25 cellular contexts compared by ENCODE assay signal in genomic region chr7:38545977-38546376, GRCh38.
"Had no signal": no experiment of that assay in that cellular context is flagged by ENCODE, and none has a peak within 500 bp of the region (broad histone marks: within the 10 kb centered on the region; RNA-seq: fewer than 3 reads in every experiment).

No MANE protein-coding gene starts in this region.

- H3K27me3 Mint-ChIP-seq: activated naive CD4-positive, alpha-beta T cell treated with anti-CD3 and anti-CD28 coated beads, Interleukin-2, amount 10 ng/mL, durations not matched to agents 7 days and 5 days had no signal

- DNase-seq: activated CD4-positive, alpha-beta T cell treated with anti-CD3 and anti-CD28 coated beads for 48 hours; activated CD4-positive, alpha-beta T cell treated with anti-CD3 and anti-CD28 coated beads, Interleukin-2, amount 50 U/mL, for 48 hours; activated CD8-positive, alpha-beta memory T cell treated with anti-CD3 and anti-CD28 coated beads, Interleukin-2, amount 50 U/mL, for 4 hours; activated effector memory CD4-positive, alpha-beta T cell treated with anti-CD3 and anti-CD28 coated beads, Interleukin-2, amount 50 U/mL, for 16 hours; activated naive CD4-positive, alpha-beta T cell treated with anti-CD3 and anti-CD28 coated beads, Interleukin-2, amount 10 ng/mL, durations not matched to agents 7 days and 5 days; activated T-cell treated with anti-CD3 and anti-CD28 coated beads, Interleukin-2, amount 50 U/mL, for 1 hour; amniotic stem cell; brain microvascular endothelial cell; caudate nucleus; cortex of kidney; foreskin keratinocyte; heart left ventricle; hypothalamus; kidney; left colon; midbrain; naive thymus-derived CD8-positive, alpha-beta T cell; right lobe of liver; stimulated activated CD4-positive, alpha-beta T cell treated with anti-CD3 and anti-CD28 coated beads, Interleukin-2, amount 100 ng/mL, for 48 hours; stimulated activated naive CD4-positive, alpha-beta T cell treated with Interleukin-2 at 50 U/mL for 16 hours had no signal

- H3K27ac ChIP-seq: brain microvascular endothelial cell, foreskin keratinocyte, heart left ventricle, right lobe of liver, tibial nerve had no signal

- H3K27ac Mint-ChIP-seq: activated naive CD4-positive, alpha-beta T cell treated with anti-CD3 and anti-CD28 coated beads, Interleukin-2, amount 10 ng/mL, durations not matched to agents 7 days and 5 days; activated T-helper 1 cell treated with anti-CD3 and anti-CD28 coated beads, Interleukin-12 subunit alpha, Interleukin-12 subunit beta, Interleukin-2, Interleukin-4 antibody, amounts not matched to agents 30 ng/mL and 10 ng/mL and 1 ng/mL, durations not matched to agents 14 hours and 24 hours and 36 hours; naive thymus-derived CD8-positive, alpha-beta T cell had no signal

- H3K9me3 Mint-ChIP-seq: activated naive CD4-positive, alpha-beta T cell treated with anti-CD3 and anti-CD28 coated beads, Interleukin-2, amount 10 ng/mL, durations not matched to agents 7 days and 5 days; activated T-helper 1 cell treated with anti-CD3 and anti-CD28 coated beads, Interleukin-12 subunit alpha, Interleukin-12 subunit beta, Interleukin-2, Interleukin-4 antibody, amounts not matched to agents 30 ng/mL and 10 ng/mL and 1 ng/mL, durations not matched to agents 14 hours and 24 hours and 36 hours; naive thymus-derived CD8-positive, alpha-beta T cell had no signal

- H3K4me1 Mint-ChIP-seq: activated naive CD4-positive, alpha-beta T cell treated with anti-CD3 and anti-CD28 coated beads, Interleukin-2, amount 10 ng/mL, durations not matched to agents 7 days and 5 days; naive thymus-derived CD8-positive, alpha-beta T cell had no signal

- FAIRE-seq: astrocyte, kidney had no signal

- H3K4me3 Mint-ChIP-seq: activated naive CD4-positive, alpha-beta T cell treated with anti-CD3 and anti-CD28 coated beads, Interleukin-2, amount 10 ng/mL, durations not matched to agents 7 days and 5 days; activated T-helper 1 cell treated with anti-CD3 and anti-CD28 coated beads, Interleukin-12 subunit alpha, Interleukin-12 subunit beta, Interleukin-2, Interleukin-4 antibody, amounts not matched to agents 30 ng/mL and 10 ng/mL and 1 ng/mL, durations not matched to agents 14 hours and 24 hours and 36 hours; naive thymus-derived CD8-positive, alpha-beta T cell had no signal

- H3K9me3 ChIP-seq: heart left ventricle, right lobe of liver, tibial nerve had no signal

- H3K27me3 ChIP-seq: brain microvascular endothelial cell, foreskin keratinocyte, heart left ventricle, right lobe of liver, tibial nerve had no signal

- ATAC-seq: activated CD4-positive, CD25-positive, alpha-beta regulatory T cell treated with anti-CD3 and anti-CD28 coated beads, Interleukin-2, amount 50 U/mL, for 24 hours; esophagus mucosa; foreskin keratinocyte; heart left ventricle; left colon; naive thymus-derived CD8-positive, alpha-beta T cell; right lobe of liver had no signal

- H3K4me1 ChIP-seq: foreskin keratinocyte, right lobe of liver, tibial nerve had no signal

- H3K4me3 ChIP-seq: heart left ventricle, right lobe of liver, tibial nerve had no signal

- H3K36me3 Mint-ChIP-seq: activated naive CD4-positive, alpha-beta T cell treated with anti-CD3 and anti-CD28 coated beads, Interleukin-2, amount 10 ng/mL, durations not matched to agents 7 days and 5 days; naive thymus-derived CD8-positive, alpha-beta T cell had no signal

- H3K36me3 ChIP-seq: brain microvascular endothelial cell, heart left ventricle, right lobe of liver, tibial nerve had no signal
